ENCODE assay signal across 7 cellular contexts in genomic region chr20:36951198-36951976, GRCh38.
DNase-seq lines count a peak whose midpoint lies in the region; ATAC-seq and TF ChIP-seq lines count a peak whose summit lies in the region.

TSS of gene SAMHD1 (minus strand) at chr20:36951708. CDS start at chr20:36951643, 65 bp downstream.

- TF ChIP-seq CTCF in retinal pigment epithelial cell (conservative IDR thresholded peaks at IDR 0.05; ENCODE audit: low read depth, low read length): no peak

- ATAC-seq in GM18502 (IDR thresholded peaks at IDR 0.05; ENCODE audit: poor library complexity, unreplicated experiment) (peak; percentile 88), HG02970 (IDR thresholded peaks at IDR 0.05; ENCODE audit: low FRiP score, unreplicated experiment) (peak; percentile 81)

- H3K4me3 ChIP-seq in retinal pigment epithelial cell (ENCODE audit: low read length): peak within 1 kb of the TSS; percentile 92

- DNase-seq in NCI-H2029 treated with DMSO at 0.1 percent for 48 hours (lab: John Stamatoyannopoulos, UW) (peak; percentile 86), T-helper 9 cell (peak; percentile 78), astrocyte of the hippocampus (ENCODE audit: low read depth, low spot score) (peak; percentile 98), hippocampal formation (lab: John Stamatoyannopoulos, UW) (peak; percentile 95 to 97), retinal pigment epithelial cell (ENCODE audit: low read depth) (peak; percentile 91)

Comparison
In these comparisons a context has a peak if more than half of its experiments do, and no peak if none do; other contexts are left out.
1. Peak in every context shown above with its lines: DNase-seq, ATAC-seq and H3K4me3 ChIP-seq.